ENCODE assay signal across 22 cellular contexts in genomic region chr4:108398836-108399235, GRCh38.
"Had no signal": no experiment of that assay in that cellular context is flagged by ENCODE, and none has a peak within 500 bp of the region (broad histone marks: within the 10 kb centered on the region; RNA-seq: fewer than 3 reads in every experiment).

No MANE protein-coding gene starts in this region.

- H3K27me3 ChIP-seq: breast epithelium, gastrocnemius medialis, left lung, neutrophil, right lobe of liver, testis, transverse colon had no signal

- H3K4me1 ChIP-seq: breast epithelium, gastrocnemius medialis, left lung, lower lobe of right lung, right lobe of liver, testis, transverse colon had no signal

- H3K27ac ChIP-seq: breast epithelium, gastrocnemius medialis, left lung, lower lobe of right lung, neutrophil, right lobe of liver, testis, transverse colon had no signal

- H3K9me3 ChIP-seq: breast epithelium, gastrocnemius medialis, left lung, lower lobe of right lung, neutrophil, right lobe of liver, testis, transverse colon had no signal

- H3K4me3 ChIP-seq: breast epithelium, gastrocnemius medialis, left lung, lower lobe of right lung, right lobe of liver, testis, transverse colon had no signal

- ATAC-seq: activated CD4-positive, alpha-beta T cell treated with anti-CD3 and anti-CD28 coated beads for 36 hours; gastrocnemius medialis; left lung; lower lobe of right lung; right lobe of liver; stimulated activated naive CD8-positive, alpha-beta T cell treated with anti-CD3 and anti-CD28 coated beads, Interleukin-15, Interleukin-2, amounts not matched to agents 100 U/mL and 50 U/mL, for 24 hours had no signal

- H3K36me3 ChIP-seq: breast epithelium, gastrocnemius medialis, left lung, lower lobe of right lung, neutrophil, right lobe of liver, transverse colon had no signal

- FAIRE-seq: islet of Langerhans had no signal

- DNase-seq: activated CD4-positive, alpha-beta T cell treated with anti-CD3 and anti-CD28 coated beads, Interleukin-2, amount 50 U/mL, for 48 hours; activated CD4-positive, CD25-positive, alpha-beta regulatory T cell; activated CD8-positive, alpha-beta memory T cell treated with anti-CD3 and anti-CD28 coated beads, Interleukin-2, amount 50 U/mL, for 4 hours; activated gamma-delta T cell; activated naive CD4-positive, alpha-beta T cell treated with anti-CD3 and anti-CD28 coated beads, Interleukin-2, amount 10 ng/mL, durations not matched to agents 7 days and 5 days; activated naive CD8-positive, alpha-beta T cell treated with anti-CD3 and anti-CD28 coated beads, Interleukin-2, amount 10 ng/mL, durations not matched to agents 7 days and 5 days; activated T-cell treated with anti-CD3 and anti-CD28 coated beads, Interleukin-2, amount 50 U/mL, for 1 hour; gastrocnemius medialis; glutamatergic neuron; left lung; lower lobe of right lung; right lobe of liver; stimulated activated CD4-positive, alpha-beta T cell treated with anti-CD3 and anti-CD28 coated beads, Interleukin-12 subunit alpha, Interleukin-12 subunit beta, amount 100 ng/mL, for 4 hours; stimulated activated CD4-positive, alpha-beta T cell treated with anti-CD3 and anti-CD28 coated beads, Interleukin-4, amount 100 ng/mL, for 1 hour; stimulated activated naive CD8-positive, alpha-beta T cell treated with anti-CD3 and anti-CD28 coated beads, Interleukin-15, Interleukin-2, amounts not matched to agents 100 U/mL and 50 U/mL, for 24 hours; T-helper 1 cell; testis; transverse colon had no signal
